In the genomic region with DNA sequence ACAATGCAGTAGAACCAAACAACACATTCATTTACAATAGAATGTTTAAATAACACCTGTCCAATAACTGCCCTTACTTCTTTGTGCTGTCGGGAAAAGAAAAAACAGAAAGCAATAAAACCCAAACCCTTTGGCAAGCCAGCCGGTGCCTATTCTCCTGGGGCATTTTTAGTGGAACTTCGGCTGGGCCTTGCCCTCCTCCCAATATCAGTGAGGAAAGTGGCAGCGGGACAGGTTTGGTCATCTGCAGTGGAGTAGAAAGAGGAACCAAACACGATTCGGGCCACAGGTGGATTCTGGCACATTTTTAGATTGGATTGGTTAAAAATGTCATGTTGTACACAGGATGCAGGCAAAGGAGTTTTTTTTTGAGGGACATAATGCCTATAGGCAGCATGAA, we compare ENCODE assay signal across 23 cellular contexts.
"Had no signal": no experiment of that assay in that cellular context is flagged by ENCODE, and none has a peak within 500 bp of the region (broad histone marks: within the 10 kb centered on the region; RNA-seq: fewer than 3 reads in every experiment).

No MANE protein-coding gene starts in this region.

- ATAC-seq: effector memory CD8-positive, alpha-beta T cell; heart left ventricle; left cardiac atrium; T-cell had no signal

- H3K27ac ChIP-seq: colonic mucosa, epithelial cell of prostate, heart left ventricle, stomach, suprapubic skin, transverse colon, WERI-Rb-1 had no signal

- H3K9me3 ChIP-seq: colonic mucosa, heart left ventricle, mucosa of descending colon, stomach, suprapubic skin, transverse colon had no signal

- H3K27me3 ChIP-seq: colonic mucosa, dorsolateral prefrontal cortex, heart left ventricle, stomach, suprapubic skin, transverse colon had no signal

- H3K4me3 Mint-ChIP-seq: activated naive CD8-positive, alpha-beta T cell treated with anti-CD3 and anti-CD28 coated beads for 36 hours; effector memory CD8-positive, alpha-beta T cell; T-cell had no signal

- DNase-seq: activated CD4-positive, alpha-beta T cell treated with anti-CD3 and anti-CD28 coated beads for 1 hour; activated CD4-positive, alpha-beta T cell treated with anti-CD3 and anti-CD28 coated beads, Interleukin-2, amount 50 U/mL, for 1 hour; activated naive CD4-positive, alpha-beta T cell treated with Interleukin-2 at 50 U/mL for 16 hours; activated naive CD8-positive, alpha-beta T cell treated with anti-CD3 and anti-CD28 coated beads for 36 hours; activated T-cell treated with anti-CD3 and anti-CD28 coated beads, Interleukin-2, amount 50 U/mL, for 1 hour; colonic mucosa; dorsolateral prefrontal cortex; effector memory CD8-positive, alpha-beta T cell; heart left ventricle; islet precursor cell; left cardiac atrium; mesendoderm; mucosa of descending colon; stimulated activated CD4-positive, alpha-beta T cell treated with anti-CD3 and anti-CD28 coated beads, Interleukin-4, amount 100 ng/mL, for 24 hours; stomach; T-cell; transverse colon; WERI-Rb-1 had no signal

- H3K9me3 Mint-ChIP-seq: activated naive CD8-positive, alpha-beta T cell treated with anti-CD3 and anti-CD28 coated beads for 36 hours; effector memory CD8-positive, alpha-beta T cell; T-cell had no signal

- FAIRE-seq: bronchial epithelial cell, TTC549, urothelium cell line had no signal

- H3K36me3 ChIP-seq: colonic mucosa had no signal

- H3K4me3 ChIP-seq: colonic mucosa, dorsolateral prefrontal cortex, heart left ventricle, mucosa of descending colon, stomach, suprapubic skin, transverse colon had no signal

- H3K4me1 ChIP-seq: colonic mucosa had no signal

- H3K27me3 Mint-ChIP-seq: activated naive CD8-positive, alpha-beta T cell treated with anti-CD3 and anti-CD28 coated beads for 36 hours; effector memory CD8-positive, alpha-beta T cell; T-cell had no signal
